In genomic region chr20:36760647-36761046, GRCh38 we compare ENCODE assay signal across 1 cellular context.
TF ChIP-seq lines count a peak whose summit lies in the region.

No MANE protein-coding gene starts in this region.

TF ChIP-seq in WTC11, 78 proteins besides CTCF, POLR2A, EP300 and RAD21:
- peak; percentile 12; the same call in 1 of the 2 replicates for TF ChIP-seq GABPB1 (CRISPR knock-in tag; IDR thresholded peaks at IDR 0.05)
- no peak for TF ChIP-seq ZNF219 (CRISPR knock-in tag; IDR thresholded peaks at IDR 0.05; ENCODE audit: borderline replicate concordance)
